Comparison of ENCODE assay signal across 9 cellular contexts in the genomic region with DNA sequence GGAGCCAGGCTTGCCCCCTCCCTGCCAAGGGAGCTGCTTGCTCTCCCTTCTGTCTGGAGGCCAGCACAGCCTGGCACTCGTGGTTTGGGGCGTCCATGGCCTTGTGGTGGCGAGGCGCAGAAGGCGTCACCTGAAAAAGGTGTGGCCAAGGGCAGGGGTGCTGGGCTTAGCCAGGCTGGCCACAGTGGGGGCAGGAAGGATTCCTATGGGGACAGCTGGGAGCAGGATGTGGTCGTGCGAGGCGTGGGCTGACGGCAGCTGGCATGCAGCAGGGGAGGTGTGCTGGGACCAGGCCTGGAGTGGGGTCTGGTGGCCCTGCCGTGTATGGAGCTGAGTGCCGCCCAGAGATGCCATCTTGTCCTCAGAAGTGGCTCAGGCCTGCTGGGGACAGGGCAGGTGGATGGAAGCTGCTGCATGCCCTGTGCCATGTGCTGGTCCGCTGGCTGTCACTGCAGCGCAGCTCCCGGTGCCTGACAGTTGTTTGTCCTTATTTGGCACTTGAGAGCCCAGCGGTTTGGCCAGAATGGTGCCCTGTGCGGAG. TPM values are rescaled to one million over a fixed set of nuclear protein-coding genes. Genes with fewer than 3 reads are reported as not detected.
DNase-seq lines count a peak whose midpoint lies in the region; ATAC-seq and TF ChIP-seq lines count a peak whose summit lies in the region.
"Had no signal": no experiment of that assay in that cellular context is flagged by ENCODE, and none has a peak within 500 bp of the region (broad histone marks: within the 10 kb centered on the region; RNA-seq: fewer than 3 reads in every experiment).

No MANE protein-coding gene starts in this region.

- peak overlapping the region; percentile 34 for H3K4me3 ChIP-seq in CD8-positive, alpha-beta T cell (ENCODE audit: low read depth, low read length)
- H3K4me3 ChIP-seq in KMS-11 (IDR thresholded peaks at IDR 0.05; ENCODE audit: insufficient read depth, low read depth, low read length) (no peak overlapping the region), osteoblast (ENCODE audit: insufficient read depth, low read length) (no peak overlapping the region)

- CTCF ChIA-PET in CD8-positive, alpha-beta T cell (lab: Charles Lee), result interaction anchor here (0.6 to 3.9 kb wide), 9 partner anchors 9 to 429 kb away, joined by 3 to 47 read pairs (median 10); no protein-coding TSS in a partner anchor
- CTCF ChIA-PET in HEK293T (lab: Yijun Ruan, JAX), result no interaction called here

- H3K4me3 Mint-ChIP-seq in CD8-positive, alpha-beta T cell, result peak overlapping the region; percentile 82

- H3K36me3 ChIP-seq in CD8-positive, alpha-beta T cell (ENCODE audit: insufficient read depth, low read length), result no peaks in the 10 kb centered on the region
- H3K36me3 ChIP-seq in KMS-11 (ENCODE audit: insufficient read depth) (no peaks in the 10 kb centered on the region), osteoblast (ENCODE audit: insufficient read depth, low read length) (peaks cover 7% of the 10 kb centered on the region)
- H3K36me3 ChIP-seq: WERI-Rb-1 had no signal

- H2AFZ ChIP-seq in KMS-11 (ENCODE audit: low read depth), result no peak overlapping the region
- no peak overlapping the region for H2AFZ ChIP-seq in osteoblast (ENCODE audit: low read length)

- H3K4me1 ChIP-seq in CD8-positive, alpha-beta T cell (ENCODE audit: insufficient read depth, low read length), result peaks cover 94% of the 10 kb centered on the region
- peaks cover 99% of the 10 kb centered on the region for H3K4me1 ChIP-seq in KMS-11 (ENCODE audit: low read depth, poor library complexity, severe bottlenecking)
- peaks cover 78% of the 10 kb centered on the region for H3K4me1 ChIP-seq in osteoblast (ENCODE audit: insufficient read depth, low read length)

- DNase-seq in CD8-positive, alpha-beta T cell, result peak in 2 of 7 experiments; percentile 42 to 54
- peak; percentile 39 for DNase-seq in central memory CD4-positive, alpha-beta T cell
- peak; percentile 25 for DNase-seq in osteoblast (ENCODE audit: insufficient read length, low spot score, missing footprints)
- no peak for DNase-seq in T-helper 9 cell
- DNase-seq in HEK293T (ENCODE audit: extremely low spot score), result no peak
- DNase-seq: WERI-Rb-1 had no signal

- H3K27ac ChIP-seq in CD8-positive, alpha-beta T cell (ENCODE audit: low read depth, low read length), result peak overlapping the region; percentile 91
- H3K27ac ChIP-seq in KMS-11, result peak overlapping the region; percentile 96
- peak overlapping the region; percentile 81 for H3K27ac ChIP-seq in osteoblast (ENCODE audit: low read depth, low read length)
- H3K27ac ChIP-seq: WERI-Rb-1 had no signal

- H3K79me2 ChIP-seq in KMS-11 (ENCODE audit: insufficient read depth, low read depth) (peaks cover 50% of the 10 kb centered on the region), osteoblast (ENCODE audit: insufficient read depth, low read length) (peaks cover 98% of the 10 kb centered on the region)

- no peaks in the 10 kb centered on the region for H3K27me3 Mint-ChIP-seq in CD8-positive, alpha-beta T cell (ENCODE audit: low read depth)

- POLR2A ChIA-PET in CD8-positive, alpha-beta T cell (lab: Charles Lee), result interaction anchor here (0.7 to 3.8 kb wide), 8 partner anchors 9 to 378 kb away, joined by 3 to 38 read pairs (median 11); no protein-coding TSS in a partner anchor
- POLR2A ChIA-PET in HEK293T (lab: Yijun Ruan, JAX), result no interaction called here

- no peak for TF ChIP-seq CTCF in CD8-positive, alpha-beta T cell (IDR thresholded peaks at IDR 0.05)
- TF ChIP-seq CTCF in KMS-11 (conservative IDR thresholded peaks at IDR 0.05; ENCODE audit: low read depth, low read length) (no peak), osteoblast (IDR thresholded peaks at IDR 0.05; ENCODE audit: extremely low read depth, low read depth, low read length) (no peak)

- peaks cover 93% of the 10 kb centered on the region for H3K4me1 Mint-ChIP-seq in CD8-positive, alpha-beta T cell (ENCODE audit: low read depth)

- H3K27ac Mint-ChIP-seq in CD8-positive, alpha-beta T cell, result peak overlapping the region; percentile 100

- no peaks in the 10 kb centered on the region for H3K27me3 ChIP-seq in CD8-positive, alpha-beta T cell (ENCODE audit: insufficient read depth, low read length)
- no peaks in the 10 kb centered on the region for H3K27me3 ChIP-seq in KMS-11 (ENCODE audit: insufficient read depth, low read depth)
- H3K27me3 ChIP-seq in osteoblast (ENCODE audit: insufficient read depth, low read length), result no peaks in the 10 kb centered on the region

- H4K20me1 ChIP-seq in KMS-11 (ENCODE audit: insufficient read depth), result no peaks in the 10 kb centered on the region
- peaks cover 68% of the 10 kb centered on the region for H4K20me1 ChIP-seq in osteoblast (ENCODE audit: insufficient read depth, low read length)

- peak overlapping the region; percentile 93 for H3K4me2 ChIP-seq in KMS-11
- H3K4me2 ChIP-seq in osteoblast (ENCODE audit: insufficient read depth, low read length), result peak overlapping the region; percentile 17

- no peaks in the 10 kb centered on the region for H3K9me3 Mint-ChIP-seq in CD8-positive, alpha-beta T cell

- peak overlapping the region; percentile 59; the same call in 1 of the 2 replicates for H3K9ac ChIP-seq in KMS-11

- intact Hi-C loops in CD8-positive, alpha-beta T cell (cut with DNase I, micrococcal nuclease), result loop anchor here (1.0 to 10.0 kb wide), 5 partner anchors 9 to 851 kb away; a partner anchor contains a TSS

- no peak for ATAC-seq in CD8-positive, alpha-beta T cell
- ATAC-seq in HG03095 (IDR thresholded peaks at IDR 0.05; ENCODE audit: unreplicated experiment) (no peak), GM21447 (IDR thresholded peaks at IDR 0.05; ENCODE audit: unreplicated experiment) (no peak)

- H3K9me3 ChIP-seq in CD8-positive, alpha-beta T cell (ENCODE audit: low read length), result no peaks in the 10 kb centered on the region
- no peaks in the 10 kb centered on the region for H3K9me3 ChIP-seq in osteoblast (ENCODE audit: low read depth, low read length)

- H3K36me3 Mint-ChIP-seq in CD8-positive, alpha-beta T cell, result peaks cover 6% of the 10 kb centered on the region

TF ChIP-seq in HEK293T, 16 proteins besides CTCF, POLR2A, EP300 and RAD21:
- TF ChIP-seq ELF4 (IDR thresholded peaks at IDR 0.05) (no peak), FOXM1 (IDR thresholded peaks at IDR 0.05; ENCODE audit: borderline replicate concordance) (no peak), NFRKB (IDR thresholded peaks at IDR 0.05) (no peak), FOXK2 (IDR thresholded peaks at IDR 0.05) (no peak), CTBP1 (IDR thresholded peaks at IDR 0.05; ENCODE audit: borderline replicate concordance) (no peak), SP1 (IDR thresholded peaks at IDR 0.05) (no peak), HDGF (IDR thresholded peaks at IDR 0.05; ENCODE audit: borderline replicate concordance) (no peak), LEF1 (IDR thresholded peaks at IDR 0.05; ENCODE audit: borderline replicate concordance) (no peak), ARNT (IDR thresholded peaks at IDR 0.05) (no peak), BHLHE40 (IDR thresholded peaks at IDR 0.05; ENCODE audit: borderline replicate concordance) (no peak), TARDBP (IDR thresholded peaks at IDR 0.05) (no peak), ZNF384 (IDR thresholded peaks at IDR 0.05) (no peak), FOXA1 (IDR thresholded peaks at IDR 0.05) (no peak), L3MBTL2 (conservative IDR thresholded peaks at IDR 0.05) (no peak), SUZ12 (IDR thresholded peaks at IDR 0.05) (no peak)
- TF ChIP-seq, protein P1, sequence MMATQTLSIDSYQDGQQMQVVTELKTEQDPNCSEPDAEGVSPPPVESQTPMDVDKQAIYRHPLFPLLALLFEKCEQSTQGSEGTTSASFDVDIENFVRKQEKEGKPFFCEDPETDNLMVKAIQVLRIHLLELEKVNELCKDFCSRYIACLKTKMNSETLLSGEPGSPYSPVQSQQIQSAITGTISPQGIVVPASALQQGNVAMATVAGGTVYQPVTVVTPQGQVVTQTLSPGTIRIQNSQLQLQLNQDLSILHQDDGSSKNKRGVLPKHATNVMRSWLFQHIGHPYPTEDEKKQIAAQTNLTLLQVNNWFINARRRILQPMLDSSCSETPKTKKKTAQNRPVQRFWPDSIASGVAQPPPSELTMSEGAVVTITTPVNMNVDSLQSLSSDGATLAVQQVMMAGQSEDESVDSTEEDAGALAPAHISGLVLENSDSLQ (IDR thresholded peaks at IDR 0.05), result no peak
TF ChIP-seq in HEK293T: peak in this region for 0.

RNA-seq across cellular contexts. Expression of a gene that starts 30.0 kb away (rescaled TPM):
- total RNA-seq in CD8-positive, alpha-beta T cell, result 10 to 100 TPM; 48.7 to 48.8 TPM
- total RNA-seq in osteoblast, result 32.4 and 51.4 TPM in 2 replicates

Comparison
In these comparisons a context has a peak if more than half of its experiments do, and no peak if none do; other contexts are left out.
1. DNase-seq: peak in central memory CD4-positive, alpha-beta T cell (single experiment) and osteoblast (single experiment); none in T-helper 9 cell (single experiment) and HEK293T (single experiment).
2. Peak in every context shown above with its lines, with median percentiles within 50 percentile points of each other: H3K27ac ChIP-seq.